In the genomic region with DNA sequence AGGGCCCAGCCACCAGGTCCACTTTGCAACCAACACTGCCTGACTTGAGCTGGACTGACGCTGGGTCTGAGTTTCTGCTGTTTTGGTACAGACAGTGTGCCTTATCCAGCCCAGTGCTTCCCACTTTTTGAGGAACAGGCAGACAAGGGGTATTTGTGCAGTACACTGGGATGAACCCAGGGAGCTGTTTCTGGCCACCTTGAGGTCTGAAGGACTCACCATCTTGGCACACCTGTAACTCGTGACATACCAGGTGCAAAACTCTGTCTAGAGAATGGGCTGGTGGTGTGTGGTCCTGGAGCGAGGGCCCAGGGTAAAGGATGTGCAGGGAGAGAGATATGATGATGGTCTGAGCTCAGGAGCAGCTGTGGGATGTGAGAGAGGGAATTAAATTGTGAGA, we compare ENCODE assay signal across 32 cellular contexts.
"Had no signal": no experiment of that assay in that cellular context is flagged by ENCODE, and none has a peak within 500 bp of the region (broad histone marks: within the 10 kb centered on the region; RNA-seq: fewer than 3 reads in every experiment).

No MANE protein-coding gene starts in this region.

- H3K27ac ChIP-seq: adrenal gland, body of pancreas, colonic mucosa, epithelial cell of prostate, esophagus squamous epithelium, gastroesophageal sphincter, WERI-Rb-1 had no signal

- H3K36me3 ChIP-seq: adrenal gland, colonic mucosa, esophagus squamous epithelium, gastroesophageal sphincter, WERI-Rb-1 had no signal

- H3K27me3 Mint-ChIP-seq: activated B cell treated with CpG ODN at 0.5 μM for 24 hours; activated CD8-positive, alpha-beta T cell treated with anti-CD3 and anti-CD28 coated beads for 36 hours; activated naive CD4-positive, alpha-beta T cell treated with anti-CD3 and anti-CD28 coated beads, Interleukin-2, amount 50 U/mL, for 24 hours; activated naive CD8-positive, alpha-beta T cell treated with anti-CD3 and anti-CD28 coated beads, Interleukin-2, amount 50 U/mL, for 24 hours; activated T-helper 17 cell treated with anti-CD3 and anti-CD28 coated beads, Interleukin-2, amount 50 U/mL, for 72 hours; T-helper 17 cell had no signal

- ATAC-seq: activated CD4-positive, CD25-positive, alpha-beta regulatory T cell treated with anti-CD3 and anti-CD28 coated beads, Interleukin-2, amount 50 U/mL, for 24 hours; activated CD8-positive, alpha-beta T cell treated with anti-CD3 and anti-CD28 coated beads for 36 hours; activated naive CD8-positive, alpha-beta T cell treated with anti-CD3 and anti-CD28 coated beads, Interleukin-2, amount 50 U/mL, for 24 hours; activated T-cell treated with anti-CD3 and anti-CD28 coated beads, Interleukin-2, amount 50 U/mL, for 4 hours; activated T-helper 17 cell treated with anti-CD3 and anti-CD28 coated beads, Interleukin-2, amount 50 U/mL, for 72 hours; body of pancreas; gastroesophageal sphincter; T-helper 17 cell had no signal

- DNase-seq: activated B cell treated with CpG ODN at 0.5 μM for 24 hours; activated CD4-positive, alpha-beta T cell treated with anti-CD3 and anti-CD28 coated beads for 48 hours; activated CD4-positive, alpha-beta T cell treated with anti-CD3 and anti-CD28 coated beads, Interleukin-2, amount 50 U/mL, for 1 hour; activated CD4-positive, alpha-beta T cell treated with anti-CD3 and anti-CD28 coated beads, Interleukin-2, amount 50 U/mL, for 48 hours; activated CD8-positive, alpha-beta memory T cell treated with anti-CD3 and anti-CD28 coated beads for 24 hours; activated CD8-positive, alpha-beta T cell treated with anti-CD3 and anti-CD28 coated beads for 36 hours; activated effector memory CD4-positive, alpha-beta T cell treated with Interleukin-2 at 50 U/mL for 16 hours; activated gamma-delta T cell treated with Interleukin-2 at 50 U/mL for 16 hours; activated naive CD4-positive, alpha-beta T cell treated with Interleukin-2 at 50 U/mL for 16 hours; activated naive CD8-positive, alpha-beta T cell treated with anti-CD3 and anti-CD28 coated beads for 36 hours; activated naive CD8-positive, alpha-beta T cell treated with anti-CD3 and anti-CD28 coated beads, Interleukin-2, amount 50 U/mL, for 24 hours; activated T-cell treated with anti-CD3 and anti-CD28 coated beads, Interleukin-2, amount 50 U/mL, for 4 hours; amygdala; aorta; body of pancreas; central memory CD4-positive, alpha-beta T cell; cerebellar nuclear complex; colonic mucosa; effector CD8-positive, alpha-beta T cell; esophagus squamous epithelium; foreskin melanocyte; T-helper 1 cell; T-helper 17 cell; T1000; WERI-Rb-1 had no signal

- H3K27me3 ChIP-seq: adrenal gland, body of pancreas, colonic mucosa, esophagus squamous epithelium, gastroesophageal sphincter had no signal

- H3K4me1 ChIP-seq: adrenal gland, body of pancreas, colonic mucosa, esophagus squamous epithelium had no signal

- H3K27ac Mint-ChIP-seq: activated B cell treated with CpG ODN at 0.5 μM for 24 hours; activated CD8-positive, alpha-beta T cell treated with anti-CD3 and anti-CD28 coated beads for 36 hours; activated naive CD4-positive, alpha-beta T cell treated with anti-CD3 and anti-CD28 coated beads, Interleukin-2, amount 50 U/mL, for 24 hours; activated naive CD8-positive, alpha-beta T cell treated with anti-CD3 and anti-CD28 coated beads for 36 hours; activated naive CD8-positive, alpha-beta T cell treated with anti-CD3 and anti-CD28 coated beads, Interleukin-2, amount 50 U/mL, for 24 hours; activated T-helper 17 cell treated with anti-CD3 and anti-CD28 coated beads, Interleukin-2, amount 50 U/mL, for 72 hours; T-helper 17 cell; T-helper 2 cell treated with Interferon-gamma antibody and Interleukin-4, amounts not matched to agents 5 μg/mL and 100 μg/mL, for 36 hours had no signal

- H3K4me3 ChIP-seq: adrenal gland, body of pancreas, colonic mucosa, esophagus squamous epithelium, gastroesophageal sphincter had no signal

- H3K4me3 Mint-ChIP-seq: activated B cell treated with CpG ODN at 0.5 μM for 24 hours; activated CD8-positive, alpha-beta T cell treated with anti-CD3 and anti-CD28 coated beads for 36 hours; activated naive CD4-positive, alpha-beta T cell treated with anti-CD3 and anti-CD28 coated beads, Interleukin-2, amount 50 U/mL, for 24 hours; activated naive CD8-positive, alpha-beta T cell treated with anti-CD3 and anti-CD28 coated beads for 36 hours; activated naive CD8-positive, alpha-beta T cell treated with anti-CD3 and anti-CD28 coated beads, Interleukin-2, amount 50 U/mL, for 24 hours; activated T-cell treated with anti-CD3 and anti-CD28 coated beads, Interleukin-2, amount 50 U/mL, for 4 hours; activated T-helper 17 cell treated with anti-CD3 and anti-CD28 coated beads, Interleukin-2, amount 50 U/mL, for 72 hours; T-helper 17 cell; T-helper 2 cell treated with Interferon-gamma antibody and Interleukin-4, amounts not matched to agents 5 μg/mL and 100 μg/mL, for 36 hours had no signal

- H3K9me3 ChIP-seq: adrenal gland, body of pancreas, colonic mucosa, gastroesophageal sphincter had no signal

- H3K4me1 Mint-ChIP-seq: activated B cell treated with CpG ODN at 0.5 μM for 24 hours; activated naive CD4-positive, alpha-beta T cell treated with anti-CD3 and anti-CD28 coated beads, Interleukin-2, amount 50 U/mL, for 24 hours; activated naive CD8-positive, alpha-beta T cell treated with anti-CD3 and anti-CD28 coated beads for 36 hours; activated naive CD8-positive, alpha-beta T cell treated with anti-CD3 and anti-CD28 coated beads, Interleukin-2, amount 50 U/mL, for 24 hours; activated T-helper 17 cell treated with anti-CD3 and anti-CD28 coated beads, Interleukin-2, amount 50 U/mL, for 72 hours; T-helper 17 cell had no signal

- H3K36me3 Mint-ChIP-seq: activated naive CD4-positive, alpha-beta T cell treated with anti-CD3 and anti-CD28 coated beads, Interleukin-2, amount 50 U/mL, for 24 hours; activated naive CD8-positive, alpha-beta T cell treated with anti-CD3 and anti-CD28 coated beads for 36 hours had no signal
